In the genomic region with DNA sequence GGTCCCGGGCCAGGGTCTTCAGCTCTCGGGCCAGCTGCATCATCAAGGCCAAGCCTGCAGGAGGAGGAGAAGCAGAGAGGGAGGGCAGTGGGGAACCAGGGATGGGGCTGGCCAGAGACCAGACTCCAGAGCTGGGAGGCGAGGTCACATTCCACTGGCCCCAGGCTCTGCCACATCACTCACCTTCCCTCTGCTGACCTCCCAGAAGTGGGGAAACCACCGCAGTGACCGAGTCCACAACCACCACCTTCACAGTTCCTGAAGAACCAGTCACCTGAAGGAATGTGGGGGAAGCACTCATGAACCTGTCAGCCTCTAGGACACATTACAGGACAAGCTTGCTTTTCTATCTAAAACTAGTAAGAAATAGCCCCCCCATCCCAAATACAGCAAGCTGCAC, we compare ENCODE assay signal across 1 cellular context.
TF ChIP-seq lines count a peak whose summit lies in the region.

No MANE protein-coding gene starts in this region.

TF ChIP-seq in HCT116, 20 proteins besides CTCF, POLR2A, EP300 and RAD21 (continued from another document):
- TF ChIP-seq REST (IDR thresholded peaks at IDR 0.05; ENCODE audit: low read depth): no peak
- TF ChIP-seq SRF (IDR thresholded peaks at IDR 0.05; ENCODE audit: low read depth): no peak
- TF ChIP-seq, protein P1, sequence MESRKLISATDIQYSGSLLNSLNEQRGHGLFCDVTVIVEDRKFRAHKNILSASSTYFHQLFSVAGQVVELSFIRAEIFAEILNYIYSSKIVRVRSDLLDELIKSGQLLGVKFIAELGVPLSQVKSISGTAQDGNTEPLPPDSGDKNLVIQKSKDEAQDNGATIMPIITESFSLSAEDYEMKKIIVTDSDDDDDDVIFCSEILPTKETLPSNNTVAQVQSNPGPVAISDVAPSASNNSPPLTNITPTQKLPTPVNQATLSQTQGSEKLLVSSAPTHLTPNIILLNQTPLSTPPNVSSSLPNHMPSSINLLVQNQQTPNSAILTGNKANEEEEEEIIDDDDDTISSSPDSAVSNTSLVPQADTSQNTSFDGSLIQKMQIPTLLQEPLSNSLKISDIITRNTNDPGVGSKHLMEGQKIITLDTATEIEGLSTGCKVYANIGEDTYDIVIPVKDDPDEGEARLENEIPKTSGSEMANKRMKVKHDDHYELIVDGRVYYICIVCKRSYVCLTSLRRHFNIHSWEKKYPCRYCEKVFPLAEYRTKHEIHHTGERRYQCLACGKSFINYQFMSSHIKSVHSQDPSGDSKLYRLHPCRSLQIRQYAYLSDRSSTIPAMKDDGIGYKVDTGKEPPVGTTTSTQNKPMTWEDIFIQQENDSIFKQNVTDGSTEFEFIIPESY (IDR thresholded peaks at IDR 0.05; ENCODE audit: extremely low read depth, insufficient replicate concordance, low read length): no peak
- TF ChIP-seq POLR2AphosphoS5 (IDR thresholded peaks at IDR 0.05; ENCODE audit: low read depth, low read length): no peak
- TF ChIP-seq EZH2 (IDR thresholded peaks at IDR 0.05): no peak
- TF ChIP-seq EZH2phosphoT487 (IDR thresholded peaks at IDR 0.05; ENCODE audit: borderline replicate concordance): no peak
